32 cellular contexts compared by ENCODE assay signal in genomic region chr2:118495278-118495677, GRCh38.
"Had no signal": no experiment of that assay in that cellular context is flagged by ENCODE, and none has a peak within 500 bp of the region (broad histone marks: within the 10 kb centered on the region; RNA-seq: fewer than 3 reads in every experiment).

No MANE protein-coding gene starts in this region.

- H3K36me3 ChIP-seq: cardiac muscle cell, SJCRH30, WERI-Rb-1 had no signal

- H3K4me3 ChIP-seq: cardiac muscle cell, PC-9, SJCRH30, SK-N-MC had no signal

- H3K4me2 ChIP-seq: PC-9 had no signal

- H3K27me3 ChIP-seq: cardiac muscle cell, SJCRH30 had no signal

- H3K4me1 ChIP-seq: SJCRH30 had no signal

- H3K9me3 ChIP-seq: SJCRH30 had no signal

- ATAC-seq: activated CD8-positive, alpha-beta memory T cell treated with anti-CD3 and anti-CD28 coated beads, Interleukin-2, amount 10 ng/mL, durations not matched to agents 7 days and 5 days; activated naive CD8-positive, alpha-beta T cell treated with anti-CD3 and anti-CD28 coated beads, Interleukin-2, amount 50 U/mL, for 24 hours had no signal

- DNase-seq: activated CD4-positive, alpha-beta memory T cell treated with anti-CD3 and anti-CD28 coated beads, Interleukin-2, amount 10 ng/mL, durations not matched to agents 7 days and 5 days; activated CD4-positive, alpha-beta T cell treated with anti-CD3 and anti-CD28 coated beads for 1 hour; activated CD4-positive, alpha-beta T cell treated with anti-CD3 and anti-CD28 coated beads for 48 hours; activated CD4-positive, CD25-positive, alpha-beta regulatory T cell; activated CD8-positive, alpha-beta memory T cell treated with anti-CD3 and anti-CD28 coated beads for 24 hours; activated CD8-positive, alpha-beta memory T cell treated with anti-CD3 and anti-CD28 coated beads, Interleukin-2, amount 10 ng/mL, durations not matched to agents 7 days and 5 days; activated CD8-positive, alpha-beta memory T cell treated with anti-CD3 and anti-CD28 coated beads, Interleukin-2, amount 50 U/mL, for 48 hours; activated effector memory CD4-positive, alpha-beta T cell treated with Interleukin-2 at 50 U/mL for 16 hours; activated naive CD4-positive, alpha-beta T cell treated with anti-CD3 and anti-CD28 coated beads, Interleukin-2, amount 10 ng/mL, durations not matched to agents 7 days and 5 days; activated naive CD8-positive, alpha-beta T cell treated with anti-CD3 and anti-CD28 coated beads, Interleukin-2, amount 50 U/mL, for 24 hours; activated T-cell treated with anti-CD3 and anti-CD28 coated beads, Interleukin-2, amount 50 U/mL, for 48 hours; anterior cingulate cortex; Kasumi-1; KG1; MM.1S; NCI-H1092 treated with DMSO at 0.1 percent for 48 hours; NCI-H1417 treated with DMSO at 0.1 percent for 48 hours; NCI-H187 treated with DMSO at 0.1 percent for 48 hours; NCI-H2081; NCI-H226; NCI-H446 treated with DMSO at 0.1 percent for 48 hours; NCI-H524; NCI-H69; NK-92 treated with Interleukin-12 subunit alpha and Interleukin-12 subunit beta, amount 100 ng/mL, for 24 hours; PC-9; SHP77; SJCRH30; T1000; WERI-Rb-1 had no signal

- H2AFZ ChIP-seq: PC-9 had no signal

- H3K27ac ChIP-seq: cardiac muscle cell, PC-9, SJCRH30, SK-N-MC, WERI-Rb-1 had no signal

- FAIRE-seq: RCC 7860 had no signal
